Comparison of ENCODE assay signal across 9 cellular contexts in the genomic region with DNA sequence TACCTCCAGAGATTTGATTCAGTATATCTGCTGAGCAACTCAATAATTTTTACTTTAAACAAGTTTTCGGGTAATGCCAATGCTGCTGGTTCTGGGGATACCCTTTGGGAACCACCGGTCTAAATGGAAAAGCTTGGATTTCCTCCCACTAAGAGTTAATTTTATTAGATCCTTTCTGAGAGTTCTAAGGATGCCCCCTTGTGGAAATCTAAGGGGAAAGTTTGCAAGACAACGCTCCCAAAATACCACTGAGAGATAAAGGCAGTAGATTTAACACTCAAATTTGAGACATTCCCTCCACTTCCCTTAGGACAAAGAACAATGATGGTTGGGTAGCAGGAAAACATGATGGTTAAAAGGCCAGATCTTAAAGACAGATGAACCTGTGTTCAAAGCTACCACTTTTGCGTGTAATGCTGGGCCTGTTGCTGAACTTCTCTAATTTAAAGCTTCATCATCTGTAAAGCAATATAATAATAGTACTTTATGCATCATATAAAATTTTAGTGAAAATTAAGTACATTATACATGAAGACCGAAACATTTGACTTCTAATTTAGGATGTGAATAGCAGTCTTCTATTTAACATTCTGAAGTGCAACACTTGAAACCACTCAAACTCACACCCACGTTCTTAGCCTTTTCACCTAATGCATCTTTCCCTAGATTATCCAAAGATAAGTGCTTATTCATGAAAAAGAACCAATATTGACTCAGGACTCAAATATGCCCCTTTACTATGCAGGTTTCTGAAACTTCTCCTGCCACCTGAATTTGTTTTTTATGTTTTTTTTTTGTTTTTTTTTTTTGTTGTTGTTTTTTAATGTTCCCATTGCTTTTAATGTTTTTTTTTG.
DNase-seq lines count a peak whose midpoint lies in the region; ATAC-seq and TF ChIP-seq lines count a peak whose summit lies in the region.
"Had no signal": no experiment of that assay in that cellular context is flagged by ENCODE, and none has a peak within 500 bp of the region (broad histone marks: within the 10 kb centered on the region; RNA-seq: fewer than 3 reads in every experiment).

No MANE protein-coding gene starts in this region.

- H3K9me3 Mint-ChIP-seq in activated CD8-positive, alpha-beta T cell treated with anti-CD3 and anti-CD28 coated beads for 36 hours, result peaks cover 3% of the 10 kb centered on the region
- peaks cover 13% of the 10 kb centered on the region for H3K9me3 Mint-ChIP-seq in CD4-positive, alpha-beta T cell

- CTCF ChIA-PET in activated CD8-positive, alpha-beta T cell treated with anti-CD3 and anti-CD28 coated beads for 36 hours (lab: Charles Lee), result no interaction called here
- CTCF ChIA-PET in CD4-positive, alpha-beta T cell (lab: Charles Lee), result no interaction called here

- POLR2A ChIA-PET in activated CD8-positive, alpha-beta T cell treated with anti-CD3 and anti-CD28 coated beads for 36 hours (lab: Charles Lee), result no interaction called here
- POLR2A ChIA-PET in CD4-positive, alpha-beta T cell (lab: Charles Lee), result no interaction called here

- no peaks in the 10 kb centered on the region for H3K9me3 ChIP-seq in CD4-positive, alpha-beta T cell (ENCODE audit: control insufficient read depth, low read length)

- ATAC-seq in activated CD8-positive, alpha-beta T cell treated with anti-CD3 and anti-CD28 coated beads for 36 hours, result no peak
- no peak for ATAC-seq in CD4-positive, alpha-beta T cell (ENCODE audit: poor library complexity)

- no peaks in the 10 kb centered on the region for H3K27me3 ChIP-seq in CD4-positive, alpha-beta T cell (ENCODE audit: control insufficient read depth, insufficient read depth, low read length)

- no peak overlapping the region for H3K27ac ChIP-seq in substantia nigra (ENCODE audit: low read depth, low read length, poor library complexity, severe bottlenecking)
- no peak overlapping the region for H3K27ac ChIP-seq in CD4-positive, alpha-beta T cell (ENCODE audit: low read depth, low read length)

- no peak for TF ChIP-seq CTCF in activated CD8-positive, alpha-beta T cell treated with anti-CD3 and anti-CD28 coated beads for 36 hours (IDR thresholded peaks at IDR 0.05)
- TF ChIP-seq CTCF in CD4-positive, alpha-beta T cell (IDR thresholded peaks at IDR 0.05), result no peak

- intact Hi-C loops in activated CD8-positive, alpha-beta T cell treated with anti-CD3 and anti-CD28 coated beads for 36 hours (cut with micrococcal nuclease), result no loop called here
- intact Hi-C loops in CD4-positive, alpha-beta T cell (cut with DNase I, micrococcal nuclease), result no loop called here

- H3K4me3 Mint-ChIP-seq in activated CD8-positive, alpha-beta T cell treated with anti-CD3 and anti-CD28 coated beads for 36 hours, result no peak overlapping the region
- H3K4me3 Mint-ChIP-seq in CD4-positive, alpha-beta T cell, result no peak overlapping the region

- H3K36me3 Mint-ChIP-seq in activated CD8-positive, alpha-beta T cell treated with anti-CD3 and anti-CD28 coated beads for 36 hours (ENCODE audit: low read depth), result no peaks in the 10 kb centered on the region
- H3K36me3 Mint-ChIP-seq in CD4-positive, alpha-beta T cell (ENCODE audit: low read depth), result no peaks in the 10 kb centered on the region

- no peaks in the 10 kb centered on the region for H3K27me3 Mint-ChIP-seq in activated CD8-positive, alpha-beta T cell treated with anti-CD3 and anti-CD28 coated beads for 36 hours
- H3K27me3 Mint-ChIP-seq in CD4-positive, alpha-beta T cell, result no peaks in the 10 kb centered on the region

- DNase-seq in ELR (ENCODE audit: low read depth) (peak; percentile 57), NCI-H187 treated with DMSO at 0.1 percent for 48 hours (lab: John Stamatoyannopoulos, UW) (peak; percentile 95), brain pericyte (ENCODE audit: low read depth, low spot score) (peak; percentile 0), myocyte (ENCODE audit: low read depth) (peak; percentile 69), UCSD-AML1 (lab: John Stamatoyannopoulos, UW; ENCODE audit: unreplicated experiment) (no peak), substantia nigra (lab: John Stamatoyannopoulos, UW) (no peak)
- DNase-seq in activated CD8-positive, alpha-beta T cell treated with anti-CD3 and anti-CD28 coated beads for 36 hours, result no peak
- DNase-seq in CD4-positive, alpha-beta T cell, result no peak
- DNase-seq: stimulated activated CD4-positive, alpha-beta T cell treated with anti-CD3 and anti-CD28 coated beads, Interleukin-2, amount 100 ng/mL, for 48 hours had no signal

- no peaks in the 10 kb centered on the region for H3K4me1 Mint-ChIP-seq in activated CD8-positive, alpha-beta T cell treated with anti-CD3 and anti-CD28 coated beads for 36 hours (ENCODE audit: low read depth)
- H3K4me1 Mint-ChIP-seq in CD4-positive, alpha-beta T cell (ENCODE audit: low read depth), result no peaks in the 10 kb centered on the region

- H3K27ac Mint-ChIP-seq in activated CD8-positive, alpha-beta T cell treated with anti-CD3 and anti-CD28 coated beads for 36 hours, result no peak overlapping the region
- H3K27ac Mint-ChIP-seq in CD4-positive, alpha-beta T cell, result no peak overlapping the region

Comparison
In these comparisons a context has a peak if more than half of its experiments do, and no peak if none do; other contexts are left out.
1. DNase-seq: peak in ELR (single experiment), NCI-H187 treated with DMSO at 0.1 percent for 48 hours (single experiment), brain pericyte (single experiment) and myocyte (single experiment); none in UCSD-AML1 (single experiment), activated CD8-positive, alpha-beta T cell treated with anti-CD3 and anti-CD28 coated beads for 36 hours (single experiment), substantia nigra (0 of 49) and CD4-positive, alpha-beta T cell (0 of 10).